In genomic region chr5:141646026-141646425, GRCh38 we compare ENCODE assay signal across 23 cellular contexts. TPM values are rescaled to one million over a fixed set of nuclear protein-coding genes. Genes with fewer than 3 reads are reported as not detected.
DNase-seq lines count a peak whose midpoint lies in the region; ATAC-seq and TF ChIP-seq lines count a peak whose summit lies in the region.
"Had no signal": no experiment of that assay in that cellular context is flagged by ENCODE, and none has a peak within 500 bp of the region (broad histone marks: within the 10 kb centered on the region; RNA-seq: fewer than 3 reads in every experiment).

No MANE protein-coding gene starts in this region.

- H3K9me3 ChIP-seq in T-helper 17 cell (ENCODE audit: control insufficient read depth, low read length, poor library complexity, severe bottlenecking) (no peaks in the 10 kb centered on the region), upper lobe of right lung (no peaks in the 10 kb centered on the region), upper lobe of left lung (no peaks in the 10 kb centered on the region)

- WGBS in upper lobe of left lung, 2 donors = 90 to 91% methylated on average over 6 of the region's 6 CpGs

- H3K36me3 Mint-ChIP-seq in activated naive CD8-positive, alpha-beta T cell = no peaks in the 10 kb centered on the region
- H3K36me3 Mint-ChIP-seq in activated naive CD8-positive, alpha-beta T cell treated with anti-CD3 and anti-CD28 coated beads, Interleukin-2, amount 50 U/mL, for 24 hours (ENCODE audit: low read depth) = peaks cover 21% of the 10 kb centered on the region
- H3K36me3 Mint-ChIP-seq in T-helper 17 cell (ENCODE audit: low read depth) = peaks cover 4% of the 10 kb centered on the region

- H3K9me3 Mint-ChIP-seq in activated naive CD8-positive, alpha-beta T cell (ENCODE audit: low read depth) = no peaks in the 10 kb centered on the region
- no peaks in the 10 kb centered on the region for H3K9me3 Mint-ChIP-seq in activated naive CD8-positive, alpha-beta T cell treated with anti-CD3 and anti-CD28 coated beads, Interleukin-2, amount 50 U/mL, for 24 hours
- H3K9me3 Mint-ChIP-seq: CD14-positive monocyte had no signal

- TF ChIP-seq CTCF in upper lobe of right lung (IDR thresholded peaks at IDR 0.05) (no peak), upper lobe of left lung (IDR thresholded peaks at IDR 0.05) (no peak)

- ATAC-seq in activated naive CD8-positive, alpha-beta T cell treated with anti-CD3 and anti-CD28 coated beads, Interleukin-2, amount 50 U/mL, for 24 hours = no peak
- ATAC-seq in T-helper 17 cell (no peak), esophagus mucosa (peak; percentile 34), upper lobe of right lung (no peak), upper lobe of left lung (ENCODE audit: low FRiP score in 2 of 2) (no peak)
- ATAC-seq: HCT116, SK-N-SH treated with all-trans-retinoic acid at 6 μM for 48 hours had no signal

- H3K36me3 ChIP-seq in upper lobe of right lung (peaks cover 27% of the 10 kb centered on the region), upper lobe of left lung (peaks cover 0 to 50% (median 22%) of the 10 kb centered on the region in 4 donors)

- H3K4me1 ChIP-seq in upper lobe of right lung = no peaks in the 10 kb centered on the region
- H3K4me1 ChIP-seq in upper lobe of left lung = peaks cover 5 to 9% (median 8%) of the 10 kb centered on the region in 4 donors

- peaks cover 34% of the 10 kb centered on the region for H3K4me1 Mint-ChIP-seq in activated naive CD8-positive, alpha-beta T cell (ENCODE audit: low read depth)
- peaks cover 19% of the 10 kb centered on the region for H3K4me1 Mint-ChIP-seq in activated naive CD8-positive, alpha-beta T cell treated with anti-CD3 and anti-CD28 coated beads, Interleukin-2, amount 50 U/mL, for 24 hours
- H3K4me1 Mint-ChIP-seq in T-helper 17 cell = peaks cover 41% of the 10 kb centered on the region

- no peaks in the 10 kb centered on the region for H3K27me3 Mint-ChIP-seq in activated naive CD8-positive, alpha-beta T cell
- no peaks in the 10 kb centered on the region for H3K27me3 Mint-ChIP-seq in activated naive CD8-positive, alpha-beta T cell treated with anti-CD3 and anti-CD28 coated beads, Interleukin-2, amount 50 U/mL, for 24 hours
- no peaks in the 10 kb centered on the region for H3K27me3 Mint-ChIP-seq in T-helper 17 cell

- DNase-seq in activated naive CD8-positive, alpha-beta T cell treated with anti-CD3 and anti-CD28 coated beads, Interleukin-2, amount 50 U/mL, for 24 hours = no peak
- DNase-seq in T-helper 17 cell = no peak
- DNase-seq in upper lobe of right lung = peak; percentile 46
- DNase-seq in NCI-H774 (lab: John Stamatoyannopoulos, UW) = no peak
- DNase-seq in KG1 (lab: John Stamatoyannopoulos, UW) = no peak
- DNase-seq in upper lobe of left lung = no peak
- DNase-seq: COR-L47, DMS 273 treated with DMSO at 0.1 percent for 48 hours, DND-41, GOT3, MV-4-11, NCI-H1694 treated with DMSO at 0.1 percent for 48 hours, NCI-H2227 treated with DMSO at 0.1 percent for 48 hours, NCI-H510A treated with DMSO at 0.1 percent for 48 hours, NCI-H82, OCI-M1, SIG-M5 had no signal

- TF ChIP-seq EP300 in upper lobe of left lung (IDR thresholded peaks at IDR 0.05) = no peak

- no peaks in the 10 kb centered on the region for H3K27me3 ChIP-seq in upper lobe of right lung
- H3K27me3 ChIP-seq in upper lobe of left lung = no peaks in the 10 kb centered on the region

- H3K4me3 Mint-ChIP-seq in activated naive CD8-positive, alpha-beta T cell = no peak overlapping the region
- H3K4me3 Mint-ChIP-seq in activated naive CD8-positive, alpha-beta T cell treated with anti-CD3 and anti-CD28 coated beads, Interleukin-2, amount 50 U/mL, for 24 hours = no peak overlapping the region
- H3K4me3 Mint-ChIP-seq in T-helper 17 cell = no peak overlapping the region
- H3K4me3 Mint-ChIP-seq: CD14-positive monocyte had no signal

- H3K4me3 ChIP-seq in upper lobe of right lung = no peak overlapping the region
- H3K4me3 ChIP-seq in upper lobe of left lung = no peak overlapping the region

- peak overlapping the region; percentile 11 for H3K27ac Mint-ChIP-seq in activated naive CD8-positive, alpha-beta T cell
- no peak overlapping the region for H3K27ac Mint-ChIP-seq in activated naive CD8-positive, alpha-beta T cell treated with anti-CD3 and anti-CD28 coated beads, Interleukin-2, amount 50 U/mL, for 24 hours
- peak overlapping the region; percentile 84 for H3K27ac Mint-ChIP-seq in T-helper 17 cell

- H3K27ac ChIP-seq in upper lobe of right lung (no peak overlapping the region), upper lobe of left lung (no peak overlapping the region)

- intact Hi-C loops in upper lobe of right lung (cut with DNase I) = no loop called here

- TF ChIP-seq POLR2A in upper lobe of left lung (IDR thresholded peaks at IDR 0.05) = no peak

RNA-seq across cellular contexts. Expression of gene FCHSD1, which starts 5.2 kb away (rescaled TPM):
- 10 to 100 TPM; 77.6 to 82.2 TPM for total RNA-seq in T-helper 17 cell
- 5.8 TPM for total RNA-seq in esophagus mucosa
- total RNA-seq in upper lobe of right lung = 13.6 TPM
- total RNA-seq in upper lobe of left lung = 100 to 1,000 TPM in 1 of 6 donors, 10 to 100 TPM in 5; 10.2 to 106 (median 32.7) TPM

RNA-seq across cellular contexts. Expression of gene RELL2, which starts 9.2 kb away (rescaled TPM):
- 10 to 100 TPM; 17.2 to 17.8 TPM for total RNA-seq in T-helper 17 cell
- 4.5 TPM for total RNA-seq in esophagus mucosa
- total RNA-seq in upper lobe of right lung = 6.1 TPM
- total RNA-seq in upper lobe of left lung = 1 to 10 TPM; 2.6 to 9.4 (median 6.5) TPM

RNA-seq across cellular contexts. Expression of gene HDAC3, which starts 9.4 kb away (rescaled TPM):
- total RNA-seq in T-helper 17 cell (10 to 100 TPM; 67.7 to 79.2 TPM), esophagus mucosa (48.2 TPM), upper lobe of right lung (42.1 TPM), upper lobe of left lung (10 to 100 TPM; 37.2 to 76.5 (median 47.6) TPM)

RNA-seq across cellular contexts. Expression of gene DIAPH1, which starts 27.2 kb away (rescaled TPM):
- total RNA-seq in T-helper 17 cell (100 to 1,000 TPM; 256 to 327 TPM), esophagus mucosa (108 TPM), upper lobe of right lung (118 TPM), upper lobe of left lung (100 to 1,000 TPM in 5 of 6 donors, 10 to 100 TPM in 1; 96.4 to 175 (median 133) TPM)

RNA-seq across cellular contexts. Expression of gene ARAP3, which starts 36.0 kb away (rescaled TPM):
- 1 to 10 TPM; 1.3 to 3.2 TPM for total RNA-seq in T-helper 17 cell
- total RNA-seq in esophagus mucosa = 3.3 TPM
- total RNA-seq in upper lobe of right lung = 42.4 TPM
- 10 to 100 TPM; 10.1 to 43.0 (median 27.7) TPM for total RNA-seq in upper lobe of left lung
- total RNA-seq: G401 had no signal
